In the genomic region with DNA sequence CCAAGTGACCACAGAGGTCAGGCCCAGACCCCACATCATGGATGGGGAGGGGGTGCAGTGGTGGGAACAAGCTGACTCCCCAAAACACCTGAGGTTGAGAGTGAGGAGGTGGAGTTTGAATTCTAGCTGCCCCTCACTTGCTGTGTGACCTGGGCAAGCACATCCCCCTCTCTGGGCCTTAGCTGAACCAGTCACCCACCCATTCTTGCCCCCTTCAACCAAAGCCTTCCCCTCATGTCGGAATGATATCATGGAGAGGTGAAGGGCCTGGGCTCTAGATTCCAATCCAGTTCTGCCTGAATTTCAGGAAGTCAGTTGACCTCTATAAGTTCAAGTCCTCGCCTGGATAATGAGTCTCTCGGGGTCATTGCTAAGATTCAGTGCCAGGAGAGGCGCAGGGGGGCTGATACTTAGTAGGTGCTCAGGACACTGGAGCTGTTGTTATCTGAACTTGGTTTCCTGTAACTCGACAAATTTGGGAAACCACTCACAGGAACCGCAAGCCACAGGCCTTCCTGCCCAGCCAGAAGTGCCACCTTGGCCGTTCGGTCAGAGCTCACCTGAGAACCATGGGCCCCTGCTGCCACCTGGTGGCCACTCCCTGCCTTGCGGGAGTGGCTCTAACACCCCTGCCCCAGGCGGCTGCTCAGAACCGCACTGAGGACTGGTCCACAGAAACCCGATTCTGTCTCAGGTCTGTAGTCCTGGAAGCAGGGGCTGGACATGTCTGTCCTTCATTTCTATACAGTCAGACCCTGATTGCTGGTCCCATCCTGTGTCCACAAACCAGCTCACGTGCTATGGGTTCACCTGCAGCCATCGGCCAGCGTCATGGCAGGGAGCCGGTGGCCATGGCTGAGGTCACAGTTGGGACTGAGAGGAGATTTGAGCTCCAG, we compare ENCODE assay signal across 8 cellular contexts. TPM values are rescaled to one million over a fixed set of nuclear protein-coding genes. Genes with fewer than 3 reads are reported as not detected.
DNase-seq lines count a peak whose midpoint lies in the region; TF ChIP-seq lines count a peak whose summit lies in the region.

No MANE protein-coding gene starts in this region.

- H3K4me1 Mint-ChIP-seq in HFFc6 (ENCODE audit: low read depth) = peaks cover 34% of the 10 kb centered on the region
- H3K4me1 Mint-ChIP-seq in mesothelial cell of epicardium = peaks cover 42% of the 10 kb centered on the region

- H3K9me3 Mint-ChIP-seq in HFFc6 (no peaks in the 10 kb centered on the region), mesothelial cell of epicardium (no peaks in the 10 kb centered on the region)

- H3K4me3 Mint-ChIP-seq in HFFc6 = no peak overlapping the region
- no peak overlapping the region for H3K4me3 Mint-ChIP-seq in mesothelial cell of epicardium

- DNase-seq in EL (peak; percentile 47), HFFc6 (no peak), NCI-H774 (lab: John Stamatoyannopoulos, UW) (peak; percentile 4), mesothelial cell of epicardium (ENCODE audit: low spot score in 2 of 2, unreplicated experiment in 2 of 2) (peak; percentile 71 to 89), NCI-H1048 (lab: John Stamatoyannopoulos, UW) (no peak)
- DNase-seq in activated CD8-positive, alpha-beta memory T cell treated with anti-CD3 and anti-CD28 coated beads for 1 hour (ENCODE audit: extremely low read depth in 1 of 2, low read depth in 1 of 2) = peak; percentile 68 to 85
- peak; percentile 82 for DNase-seq in effector CD8-positive, alpha-beta T cell (lab: John Stamatoyannopoulos, UW)
- DNase-seq in stimulated activated CD8-positive, alpha-beta memory T cell treated with anti-CD3 and anti-CD28 coated beads, Interleukin-4, amount 100 ng/mL, for 1 hour (ENCODE audit: low read depth in 2 of 2, low spot score in 1 of 2) = peak; percentile 79 to 83

- H3K27me3 Mint-ChIP-seq in HFFc6 (ENCODE audit: insufficient read depth) (peaks cover 15% of the 10 kb centered on the region), mesothelial cell of epicardium (ENCODE audit: low read depth) (no peaks in the 10 kb centered on the region)

- peak; percentile 96 for TF ChIP-seq CTCF in HFFc6 (IDR thresholded peaks at IDR 0.05)
- peak; percentile 94 for TF ChIP-seq CTCF in mesothelial cell of epicardium (IDR thresholded peaks at IDR 0.05; ENCODE audit: unreplicated experiment)

- H3K27ac Mint-ChIP-seq in HFFc6 (peak overlapping the region; percentile 65), mesothelial cell of epicardium (peak overlapping the region; percentile 66)

- H3K36me3 Mint-ChIP-seq in HFFc6 (ENCODE audit: low read depth) (peaks cover 19% of the 10 kb centered on the region), mesothelial cell of epicardium (peaks cover 7% of the 10 kb centered on the region)

RNA-seq across cellular contexts. Expression of gene CDC42EP1, which starts 6.9 kb away (rescaled TPM):
- 100 to 1,000 TPM in 3 of 6 experiments, 10 to 100 TPM in 3; 88.3 to 104 (median 97.2) TPM for total RNA-seq in HFFc6 (2021; fragmentation: NEBNext Ultra II Directional; extraction: Animal tissue kit (Norgen Biotek cat#: 25700))
- 38.5 to 39.1 TPM (median 38.8 TPM) in 3 replicates for total RNA-seq in mesothelial cell of epicardium

RNA-seq across cellular contexts. Expression of gene LGALS2, which starts 12.7 kb away (rescaled TPM):
- total RNA-seq in HFFc6 (2021; fragmentation: NEBNext Ultra II Directional; extraction: Animal tissue kit (Norgen Biotek cat#: 25700)) = not detected
- 0.43 to 0.64 TPM (median 0.54 TPM) in 3 replicates for total RNA-seq in mesothelial cell of epicardium

RNA-seq across cellular contexts. Expression of gene GGA1, which starts 41.5 kb away (rescaled TPM):
- 10 to 100 TPM; 37.5 to 45.4 (median 41.5) TPM for total RNA-seq in HFFc6 (2021; fragmentation: NEBNext Ultra II Directional; extraction: Animal tissue kit (Norgen Biotek cat#: 25700))
- total RNA-seq in mesothelial cell of epicardium = 96.6 to 107 TPM (median 96.6 TPM) in 3 replicates

RNA-seq across cellular contexts. Expression of gene CARD10, which starts 47.9 kb away (rescaled TPM):
- 1 to 10 TPM; 4.4 to 5.6 (median 4.8) TPM for total RNA-seq in HFFc6 (2021; fragmentation: NEBNext Ultra II Directional; extraction: Animal tissue kit (Norgen Biotek cat#: 25700))
- 12.2 to 13.6 TPM (median 13.1 TPM) in 3 replicates for total RNA-seq in mesothelial cell of epicardium

Comparison
In these comparisons a context has a peak if more than half of its experiments do, and no peak if none do; other contexts are left out.
1. DNase-seq: peak in EL (single experiment), NCI-H774 (single experiment), activated CD8-positive, alpha-beta memory T cell treated with anti-CD3 and anti-CD28 coated beads for 1 hour (2 of 2), effector CD8-positive, alpha-beta T cell (single experiment), mesothelial cell of epicardium (2 of 2) and stimulated activated CD8-positive, alpha-beta memory T cell treated with anti-CD3 and anti-CD28 coated beads, Interleukin-4, amount 100 ng/mL, for 1 hour (2 of 2); none in HFFc6 (single experiment) and NCI-H1048 (single experiment).